In genomic region chr3:58207954-58208353, GRCh38 we compare ENCODE assay signal across 24 cellular contexts. TPM values are rescaled to one million over a fixed set of nuclear protein-coding genes. Genes with fewer than 3 reads are reported as not detected.
"Had no signal": no experiment of that assay in that cellular context is flagged by ENCODE, and none has a peak within 500 bp of the region (broad histone marks: within the 10 kb centered on the region; RNA-seq: fewer than 3 reads in every experiment).

No MANE protein-coding gene starts in this region.

- H3K4me3 Mint-ChIP-seq: endodermal cell; naive thymus-derived CD4-positive, alpha-beta T cell; nephron progenitor cell; stimulated activated naive B cell treated with anti-CD40 and anti-IgM and Interleukin-4, amounts not matched to agents 10 μg/mL and 1 μg/mL and 100 μg/mL, for 72 hours; stimulated activated naive CD8-positive, alpha-beta T cell treated with anti-CD3 and anti-CD28 coated beads, Interleukin-15, amount 100 ng/mL, for 72 hours had no signal

- DNase-seq: effector CD4-positive, alpha-beta T cell; endodermal cell; heart left ventricle; hippocampal formation; left colon; left ventricle myocardium superior; mesendoderm; naive thymus-derived CD4-positive, alpha-beta T cell; nephron progenitor cell; psoas muscle; retina; spleen; stimulated activated CD4-positive, alpha-beta T cell treated with anti-CD3 and anti-CD28 coated beads, Interleukin-15, amount 100 ng/mL, for 24 hours; stimulated activated CD4-positive, alpha-beta T cell treated with anti-CD3 and anti-CD28 coated beads, Interleukin-1b, Interleukin-23, amount 100 ng/mL, for 48 hours; stimulated activated CD4-positive, alpha-beta T cell treated with anti-CD3 and anti-CD28 coated beads, Interleukin-4, amount 100 ng/mL, for 24 hours; stimulated activated naive B cell treated with anti-CD40 and anti-IgM and Interleukin-4, amounts not matched to agents 10 μg/mL and 1 μg/mL and 100 μg/mL, for 72 hours; stimulated activated naive CD8-positive, alpha-beta T cell treated with anti-CD3 and anti-CD28 coated beads, Interleukin-15, amount 100 ng/mL, for 72 hours; testis had no signal

- H3K27ac ChIP-seq: heart left ventricle, psoas muscle, testis, tibial nerve had no signal

- H3K27ac Mint-ChIP-seq: endodermal cell; naive thymus-derived CD4-positive, alpha-beta T cell; nephron progenitor cell; stimulated activated naive B cell treated with anti-CD40 and anti-IgM and Interleukin-4, amounts not matched to agents 10 μg/mL and 1 μg/mL and 100 μg/mL, for 72 hours had no signal

- H3K9me3 ChIP-seq: heart left ventricle, psoas muscle, spleen, testis, tibial nerve had no signal

- H3K36me3 ChIP-seq: heart left ventricle, tibial nerve had no signal

- FAIRE-seq: colon, endothelial cell of umbilical vein, frontal cortex had no signal

- H3K27me3 Mint-ChIP-seq: stimulated activated naive B cell treated with anti-CD40 and anti-IgM and Interleukin-4, amounts not matched to agents 10 μg/mL and 1 μg/mL and 100 μg/mL, for 72 hours had no signal

- H3K4me1 ChIP-seq: heart left ventricle, psoas muscle, testis, tibial nerve had no signal

- H3K4me3 ChIP-seq: heart left ventricle, psoas muscle, testis, tibial nerve had no signal

- H3K27me3 ChIP-seq: heart left ventricle, spleen, testis, tibial nerve had no signal

- ATAC-seq: heart left ventricle; left colon; left ventricle myocardium superior; naive thymus-derived CD4-positive, alpha-beta T cell; psoas muscle; sciatic nerve; stimulated activated naive B cell treated with anti-CD40 and anti-IgM and Interleukin-4, amounts not matched to agents 10 μg/mL and 1 μg/mL and 100 μg/mL, for 72 hours; stimulated activated naive CD8-positive, alpha-beta T cell treated with anti-CD3 and anti-CD28 coated beads, Interleukin-15, amount 100 ng/mL, for 72 hours had no signal

- H3K9me3 Mint-ChIP-seq: endodermal cell; stimulated activated naive CD8-positive, alpha-beta T cell treated with anti-CD3 and anti-CD28 coated beads, Interleukin-15, amount 100 ng/mL, for 72 hours had no signal

RNA-seq across cellular contexts. Expression of gene DNASE1L3, which starts 2.8 kb away (rescaled TPM):
- total RNA-seq: endodermal cell, kidney epithelial cell had no signal
